Comparison of ENCODE assay signal across 1 cellular context in the genomic region with DNA sequence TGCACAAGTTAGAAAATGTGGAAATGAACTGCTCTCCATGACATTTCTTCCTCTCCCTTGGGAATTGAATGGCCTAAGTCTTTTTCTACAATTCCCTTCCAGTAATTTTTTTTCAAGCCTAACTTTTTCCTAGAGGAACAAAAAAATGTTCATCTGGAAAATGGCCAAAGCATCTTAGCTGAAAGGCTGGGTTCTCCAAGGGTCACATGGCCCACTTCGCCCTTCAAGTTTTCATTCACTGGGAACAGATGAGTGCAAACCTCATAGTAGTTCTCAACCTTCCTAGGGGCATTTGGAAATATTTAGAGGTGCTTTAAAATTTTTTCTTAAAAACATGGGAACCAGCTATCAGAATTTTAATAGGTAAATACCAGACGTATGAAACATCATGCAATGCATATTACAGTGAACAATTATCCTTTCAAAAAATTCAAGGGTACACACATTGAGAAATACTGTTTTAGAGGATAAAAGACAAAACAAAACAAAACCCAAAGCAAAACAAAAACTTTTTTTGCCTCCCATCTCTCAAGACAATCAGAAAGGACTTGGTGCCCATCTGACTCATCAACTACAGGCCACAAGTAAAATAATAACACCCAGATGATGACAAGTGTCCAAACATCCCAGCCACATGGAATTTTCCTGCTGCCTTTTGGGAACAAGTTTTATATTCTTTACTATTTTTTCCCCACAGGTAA.
TF ChIP-seq lines count a peak whose summit lies in the region.

No MANE protein-coding gene starts in this region.

TF ChIP-seq in HepG2, 621 proteins besides CTCF, POLR2A, EP300 and RAD21 (continued from another document):
- TF ChIP-seq ZNF816 (CRISPR knock-in tag; IDR thresholded peaks at IDR 0.05; ENCODE audit: borderline replicate concordance), result no peak
- no peak for TF ChIP-seq NCOA5 (CRISPR knock-in tag; IDR thresholded peaks at IDR 0.05)
- TF ChIP-seq FOXA1 (IDR thresholded peaks at IDR 0.05), result no peak
- no peak for TF ChIP-seq FOXA1 (CRISPR knock-in tag; IDR thresholded peaks at IDR 0.05)
- no peak for TF ChIP-seq ZNF205 (CRISPR knock-in tag; IDR thresholded peaks at IDR 0.05)
- TF ChIP-seq ARNTL (CRISPR knock-in tag; IDR thresholded peaks at IDR 0.05), result no peak
- TF ChIP-seq MED1 (CRISPR knock-in tag; IDR thresholded peaks at IDR 0.05), result no peak
- TF ChIP-seq POLR2AphosphoS2 (IDR thresholded peaks at IDR 0.05; ENCODE audit: low read depth, low read length), result no peak
- no peak for TF ChIP-seq TP53 (CRISPR knock-in tag; conservative IDR thresholded peaks at IDR 0.05)
- no peak for TF ChIP-seq ADNP (CRISPR knock-in tag; IDR thresholded peaks at IDR 0.05)
- TF ChIP-seq TBX3 (IDR thresholded peaks at IDR 0.05; ENCODE audit: borderline replicate concordance), result no peak
- no peak for TF ChIP-seq YEATS2 (CRISPR knock-in tag; IDR thresholded peaks at IDR 0.05; ENCODE audit: borderline replicate concordance)
- no peak for TF ChIP-seq ZNF253 (CRISPR knock-in tag; IDR thresholded peaks at IDR 0.05; ENCODE audit: borderline replicate concordance)
